Comparison of ENCODE assay signal across 8 cellular contexts in the genomic region with DNA sequence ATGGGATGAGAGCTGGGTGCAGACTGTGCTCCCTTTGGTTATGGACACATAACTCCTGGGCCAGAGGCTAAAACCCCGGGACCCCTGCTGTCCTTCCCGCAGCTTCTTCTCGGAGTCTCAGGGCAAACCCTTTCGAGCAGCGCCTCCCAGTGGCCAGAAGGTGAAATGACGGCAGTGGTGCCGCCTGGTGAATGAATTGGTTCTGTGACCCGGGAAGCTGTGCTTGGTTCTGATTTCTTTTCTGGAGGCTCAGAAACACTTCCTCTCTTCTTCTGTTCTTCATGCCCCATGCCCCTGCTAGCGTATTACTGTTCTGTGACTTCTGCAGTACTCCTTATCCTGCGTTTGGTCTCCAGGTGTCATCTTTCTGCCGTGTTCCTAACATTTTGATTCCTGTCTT.
A peak's percentile ranks its signal among the peaks of the same experiment; 100 is the strongest.
DNase-seq lines count a peak whose midpoint lies in the region; ATAC-seq and TF ChIP-seq lines count a peak whose summit lies in the region.
"Not testable (repeated sequence)": the region's sequence is repeated elsewhere in the genome, so short reads cannot be mapped to it uniquely, and the experiment has no call there.

No MANE protein-coding gene starts in this region.

- not testable (repeated sequence) for H4K20me1 ChIP-seq in hepatocyte (ENCODE audit: insufficient read depth, poor library complexity, severe bottlenecking)

- in situ Hi-C loops in Caki2 (cut with HindIII; ENCODE audit: low pct_unique_long_range_greater_than_20kb, low sequenced_read_pairs): not testable (repeated sequence)

- not testable (repeated sequence) for H3K9me2 ChIP-seq in hepatocyte (replicated peaks; ENCODE audit: insufficient read depth)

- H3K27me3 ChIP-seq in hepatocyte; parathyroid adenoma (ENCODE audit: control insufficient read depth, insufficient read depth, low read length): not testable (repeated sequence)

- H3K36me3 ChIP-seq in hepatocyte (replicated peaks; ENCODE audit: insufficient read depth, low read depth); parathyroid adenoma (ENCODE audit: control insufficient read depth, insufficient read depth, low read length): not testable (repeated sequence)

- H3K79me2 ChIP-seq in hepatocyte, parathyroid adenoma: not testable (repeated sequence)

- H3K4me3 ChIP-seq in LNCaP clone FGC (ENCODE audit: low read depth, low read length); cardiac fibroblast (replicated peaks in 1 of 2; ENCODE audit: low read depth in 2 of 2, low read length in 2 of 2); hepatocyte; parathyroid adenoma (ENCODE audit: low read depth, low read length): not testable (repeated sequence)

- WGBS in hepatocyte (ENCODE audit: low lambda C conversion rate, missing lambda C conversion rate): 15% methylated on average over 11 of the region's 11 CpGs

- H3K4me2 ChIP-seq in hepatocyte; parathyroid adenoma (ENCODE audit: low read length): not testable (repeated sequence)

- TF ChIP-seq CTCF in LNCaP clone FGC (IDR thresholded peaks at IDR 0.05; ENCODE audit: control insufficient read depth, extremely low read depth, insufficient read depth) (peak; percentile 42), cardiac fibroblast (IDR thresholded peaks at IDR 0.05; ENCODE audit: low read depth, low read length) (peak; percentile 31), hepatocyte (IDR thresholded peaks at IDR 0.05; ENCODE audit: poor library complexity) (peak; percentile 51), parathyroid adenoma (IDR thresholded peaks at IDR 0.05) (peak; percentile 58)

- ATAC-seq in stimulated activated naive CD8-positive, alpha-beta T cell treated with anti-CD3 and anti-CD28 coated beads, Interleukin-15, Interleukin-2, amounts not matched to agents 100 U/mL and 50 U/mL, for 24 hours: not testable (repeated sequence)

- H3K27ac ChIP-seq in hepatocyte, parathyroid adenoma: not testable (repeated sequence)

- DNase-seq in Caki2 (ENCODE audit: low read depth) (peak; percentile 4), T-helper 2 cell (peak in 3 of 5 experiments; percentile 10 to 13 (median 11)), activated T-cell treated with anti-CD3 and anti-CD28 coated beads for 24 hours (ENCODE audit: low read depth) (peak; percentile 17)
- DNase-seq in LNCaP clone FGC (ENCODE audit: low read depth); cardiac fibroblast (ENCODE audit: low read depth in 2 of 2); hepatocyte (ENCODE audit: low spot score): not testable (repeated sequence)
- peak; percentile 33 for DNase-seq in stimulated activated naive CD8-positive, alpha-beta T cell treated with anti-CD3 and anti-CD28 coated beads, Interleukin-15, Interleukin-2, amounts not matched to agents 100 U/mL and 50 U/mL, for 24 hours

- not testable (repeated sequence) for H3K4me1 ChIP-seq in hepatocyte (ENCODE audit: insufficient read depth); parathyroid adenoma

- not testable (repeated sequence) for H3K9ac ChIP-seq in parathyroid adenoma

- not testable (repeated sequence) for H2AFZ ChIP-seq in hepatocyte, parathyroid adenoma

- H3K9me3 ChIP-seq in hepatocyte (ENCODE audit: low read depth); parathyroid adenoma (ENCODE audit: control insufficient read depth, low read length): not testable (repeated sequence)
